Comparison of ENCODE assay signal across 7 cellular contexts in the genomic region with DNA sequence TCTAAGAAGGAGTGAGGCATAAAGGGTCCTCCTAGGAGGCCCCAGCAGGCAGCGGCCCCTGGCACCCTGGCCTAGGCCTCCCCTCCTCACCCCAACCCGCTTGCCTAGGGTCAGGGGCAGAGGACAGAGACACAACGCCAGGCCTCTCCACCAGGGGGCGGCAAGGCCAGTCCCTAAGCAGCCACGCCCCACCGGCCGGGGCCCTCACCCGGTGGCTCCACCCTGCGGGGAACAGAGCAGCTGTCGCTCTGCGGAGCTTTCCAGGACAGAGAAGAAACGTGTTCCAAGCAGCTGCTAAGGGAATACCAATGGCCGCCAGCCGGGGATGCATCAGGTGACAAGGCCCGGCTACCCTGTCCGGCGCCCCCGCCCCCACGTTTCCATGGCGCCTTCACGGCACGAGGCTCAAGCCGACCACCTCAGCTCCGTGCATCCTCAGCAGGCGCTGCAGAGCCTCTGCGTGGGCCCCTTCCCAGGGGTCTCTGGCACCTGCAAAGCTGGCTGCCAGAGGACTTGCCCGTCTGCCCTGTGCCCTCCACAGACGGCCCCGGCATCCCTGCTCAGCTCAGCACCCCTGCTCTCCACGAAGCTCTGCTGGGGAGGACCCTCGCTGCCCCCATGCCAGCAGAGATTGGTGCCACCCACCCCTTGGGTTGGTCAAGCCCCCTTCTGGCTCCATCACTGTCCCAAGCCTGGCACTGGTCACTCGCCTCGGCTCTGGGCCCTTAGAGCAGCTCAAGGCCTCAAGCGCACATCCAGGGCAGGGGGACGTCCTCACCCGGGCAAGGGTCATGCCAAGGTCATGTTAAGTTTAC.
DNase-seq lines count a peak whose midpoint lies in the region; ATAC-seq and TF ChIP-seq lines count a peak whose summit lies in the region.

No MANE protein-coding gene starts in this region.

- H3K27me3 Mint-ChIP-seq in memory B cell, result no peaks in the 10 kb centered on the region

- H3K4me3 Mint-ChIP-seq in memory B cell, result no peak overlapping the region

- ATAC-seq in GM18498 (IDR thresholded peaks at IDR 0.05; ENCODE audit: unreplicated experiment) (peak; percentile 69), memory B cell (ENCODE audit: low read depth) (peak; percentile 99)

- peaks cover 7% of the 10 kb centered on the region for H3K36me3 Mint-ChIP-seq in memory B cell

- H3K4me1 Mint-ChIP-seq in memory B cell, result peaks cover 33% of the 10 kb centered on the region

- no peaks in the 10 kb centered on the region for H3K9me3 Mint-ChIP-seq in memory B cell

- H3K4me3 ChIP-seq in HL-60 (replicated peaks; ENCODE audit: insufficient read depth, low read length), result no peak overlapping the region

- H3K27ac ChIP-seq in HL-60 (replicated peaks), result no peak overlapping the region

- DNase-seq in HL-60 (ENCODE audit: low read depth in 1 of 2, low spot score in 1 of 2) (peak; percentile 82 to 93), NCI-H82 (lab: John Stamatoyannopoulos, UW) (peak; percentile 99), memory B cell (ENCODE audit: low spot score in 2 of 2) (peak; percentile 87 to 92)
- DNase-seq in activated CD8-positive, alpha-beta memory T cell treated with anti-CD3 and anti-CD28 coated beads for 1 hour (ENCODE audit: extremely low read depth in 1 of 2, low read depth in 1 of 2), result peak; percentile 68 to 75
- peak; percentile 72 for DNase-seq in effector CD8-positive, alpha-beta T cell (lab: John Stamatoyannopoulos, UW)
- DNase-seq in stimulated activated CD8-positive, alpha-beta memory T cell treated with anti-CD3 and anti-CD28 coated beads, Interleukin-12 subunit alpha, Interleukin-12 subunit beta, amount 100 ng/mL, for 4 hours (ENCODE audit: low read depth), result peak; percentile 65

- no peak overlapping the region for H3K27ac Mint-ChIP-seq in memory B cell

- H3K27me3 ChIP-seq in HL-60 (ENCODE audit: insufficient read depth, poor library complexity, severe bottlenecking), result no peaks in the 10 kb centered on the region

- peak; percentile 93 for TF ChIP-seq CTCF in HL-60 (IDR thresholded peaks at IDR 0.05; ENCODE audit: insufficient read depth, low read length)
